In genomic region chr1:150748859-150749719, GRCh38 we compare ENCODE assay signal across 30 cellular contexts. TPM values are rescaled to one million over a fixed set of nuclear protein-coding genes. Genes with fewer than 3 reads are reported as not detected.
DNase-seq lines count a peak whose midpoint lies in the region; ATAC-seq and TF ChIP-seq lines count a peak whose summit lies in the region.
"Had no signal": no experiment of that assay in that cellular context is flagged by ENCODE, and none has a peak within 500 bp of the region (broad histone marks: within the 10 kb centered on the region; RNA-seq: fewer than 3 reads in every experiment).

No MANE protein-coding gene starts in this region.

- TF ChIP-seq POLR2A in erythroblast (IDR thresholded peaks at IDR 0.05; ENCODE audit: low read length), result no peak

- peaks cover 5% of the 10 kb centered on the region; the same call in 1 of the 2 replicates for H3K4me1 ChIP-seq in HEK293 (ENCODE audit: control insufficient read depth, insufficient read depth, low read length)
- H3K4me1 ChIP-seq in naive thymus-derived CD4-positive, alpha-beta T cell (ENCODE audit: control insufficient read depth in 2 of 2, insufficient read depth in 2 of 2, low read length in 2 of 2), result no peaks in the 10 kb centered on the region
- H3K4me1 ChIP-seq: suprapubic skin, upper lobe of right lung had no signal

- no peak for TF ChIP-seq CTCF in activated CD8-positive, alpha-beta T cell treated with anti-CD3 and anti-CD28 coated beads for 36 hours (IDR thresholded peaks at IDR 0.05)
- TF ChIP-seq CTCF in HEK293 (tag by site-specific recombination; IDR thresholded peaks at IDR 0.05), result no peak
- TF ChIP-seq CTCF in WERI-Rb-1 (IDR thresholded peaks at IDR 0.05; ENCODE audit: low read depth, low read length), result no peak

- H3K36me3 ChIP-seq in HEK293 (ENCODE audit: control insufficient read depth in 2 of 2, insufficient read depth in 1 of 2, low read length in 2 of 2), result no peaks in the 10 kb centered on the region
- H3K36me3 ChIP-seq in WERI-Rb-1, result no peaks in the 10 kb centered on the region
- H3K36me3 ChIP-seq in naive thymus-derived CD4-positive, alpha-beta T cell (ENCODE audit: control insufficient read depth in 2 of 3, insufficient read depth in 3 of 3, low read length in 3 of 3), result peaks cover 0 to 87% (median 33%) of the 10 kb centered on the region in 3 experiments
- H3K36me3 ChIP-seq: ovary had no signal

- no peak overlapping the region for H3K4me3 Mint-ChIP-seq in activated CD8-positive, alpha-beta T cell treated with anti-CD3 and anti-CD28 coated beads, Interleukin-2, amount 10 ng/mL, durations not matched to agents 7 days and 5 days
- no peak overlapping the region for H3K4me3 Mint-ChIP-seq in activated CD8-positive, alpha-beta T cell treated with anti-CD3 and anti-CD28 coated beads for 36 hours
- no peak overlapping the region for H3K4me3 Mint-ChIP-seq in stimulated activated naive B cell treated with anti-CD40 and anti-IgM and Interleukin-4, amounts not matched to agents 10 μg/mL and 1 μg/mL and 100 μg/mL, for 72 hours
- H3K4me3 Mint-ChIP-seq in naive thymus-derived CD4-positive, alpha-beta T cell, result peak overlapping the region in 1 of 10 donors; percentile 27
- H3K4me3 Mint-ChIP-seq: activated T-cell treated with anti-CD3 and anti-CD28 coated beads, Interleukin-2, amount 50 U/mL, for 24 hours; CD8-positive, alpha-beta T cell had no signal

- peaks cover 3% of the 10 kb centered on the region for H3K4me1 Mint-ChIP-seq in activated CD8-positive, alpha-beta T cell treated with anti-CD3 and anti-CD28 coated beads, Interleukin-2, amount 10 ng/mL, durations not matched to agents 7 days and 5 days (ENCODE audit: low read depth)
- no peaks in the 10 kb centered on the region for H3K4me1 Mint-ChIP-seq in activated CD8-positive, alpha-beta T cell treated with anti-CD3 and anti-CD28 coated beads for 36 hours (ENCODE audit: low read depth)
- peaks cover 4 to 11% of the 10 kb centered on the region in 2 donors for H3K4me1 Mint-ChIP-seq in stimulated activated naive B cell treated with anti-CD40 and anti-IgM and Interleukin-4, amounts not matched to agents 10 μg/mL and 1 μg/mL and 100 μg/mL, for 72 hours
- peaks cover 0 to 11% (median 0%) of the 10 kb centered on the region in 7 donors for H3K4me1 Mint-ChIP-seq in naive thymus-derived CD4-positive, alpha-beta T cell

- H3K4me3 ChIP-seq in HEK293 (ENCODE audit: low read depth, low read length) (no peak overlapping the region), WERI-Rb-1 (ENCODE audit: low read depth, low read length) (no peak overlapping the region)
- H3K4me3 ChIP-seq in naive thymus-derived CD4-positive, alpha-beta T cell (ENCODE audit: low read length), result no peak overlapping the region
- H3K4me3 ChIP-seq: lung, ovary, SK-N-MC, suprapubic skin, upper lobe of right lung had no signal

- DNase-seq in activated CD8-positive, alpha-beta T cell treated with anti-CD3 and anti-CD28 coated beads, Interleukin-2, amount 10 ng/mL, durations not matched to agents 7 days and 5 days, result no peak
- DNase-seq in activated CD8-positive, alpha-beta T cell treated with anti-CD3 and anti-CD28 coated beads for 36 hours, result no peak
- DNase-seq in erythroblast (lab: John Stamatoyannopoulos, UW), result peak; percentile 30 to 74
- DNase-seq in stimulated activated naive B cell treated with anti-CD40 and anti-IgM and Interleukin-4, amounts not matched to agents 10 μg/mL and 1 μg/mL and 100 μg/mL, for 72 hours, result no peak
- no peak for DNase-seq in WERI-Rb-1
- DNase-seq in naive thymus-derived CD4-positive, alpha-beta T cell, result no peak
- DNase-seq: activated CD4-positive, CD25-positive, alpha-beta regulatory T cell treated with anti-CD3 and anti-CD28 coated beads, Interleukin-2, amount 50 U/mL, for 72 hours; activated naive CD4-positive, alpha-beta T cell treated with Interleukin-2 at 50 U/mL for 16 hours; activated T-cell treated with anti-CD3 and anti-CD28 coated beads, Interleukin-2, amount 50 U/mL, for 24 hours; AML-193; CD8-positive, alpha-beta T cell; H7; hippocampal formation; NCI-H1417 treated with DMSO at 0.1 percent for 48 hours; NCI-H2029 treated with DMSO at 0.1 percent for 48 hours; NCI-H524 treated with DMSO at 0.1 percent for 48 hours; ovary; stimulated activated naive CD4-positive, alpha-beta T cell treated with Interleukin-2 at 50 U/mL for 16 hours; upper lobe of right lung had no signal

- no peak for ATAC-seq in activated CD8-positive, alpha-beta T cell treated with anti-CD3 and anti-CD28 coated beads, Interleukin-2, amount 10 ng/mL, durations not matched to agents 7 days and 5 days
- no peak for ATAC-seq in activated CD8-positive, alpha-beta T cell treated with anti-CD3 and anti-CD28 coated beads for 36 hours
- ATAC-seq in stimulated activated naive B cell treated with anti-CD40 and anti-IgM and Interleukin-4, amounts not matched to agents 10 μg/mL and 1 μg/mL and 100 μg/mL, for 72 hours (replicated peaks), result no peak
- no peak for ATAC-seq in GM19397 (IDR thresholded peaks at IDR 0.05; ENCODE audit: unreplicated experiment)
- no peak for ATAC-seq in naive thymus-derived CD4-positive, alpha-beta T cell
- ATAC-seq: CD8-positive, alpha-beta T cell; upper lobe of right lung had no signal

- H3K27ac Mint-ChIP-seq in activated CD8-positive, alpha-beta T cell treated with anti-CD3 and anti-CD28 coated beads, Interleukin-2, amount 10 ng/mL, durations not matched to agents 7 days and 5 days, result peak overlapping the region; percentile 47
- no peak overlapping the region for H3K27ac Mint-ChIP-seq in activated CD8-positive, alpha-beta T cell treated with anti-CD3 and anti-CD28 coated beads for 36 hours
- H3K27ac Mint-ChIP-seq in stimulated activated naive B cell treated with anti-CD40 and anti-IgM and Interleukin-4, amounts not matched to agents 10 μg/mL and 1 μg/mL and 100 μg/mL, for 72 hours, result peak overlapping the region; percentile 82
- H3K27ac Mint-ChIP-seq in naive thymus-derived CD4-positive, alpha-beta T cell, result peak overlapping the region in 4 of 9 donors; percentile 6 to 67 (median 8)
- H3K27ac Mint-ChIP-seq: activated T-cell treated with anti-CD3 and anti-CD28 coated beads, Interleukin-2, amount 50 U/mL, for 24 hours; CD8-positive, alpha-beta T cell had no signal

- POLR2A ChIA-PET in activated CD8-positive, alpha-beta T cell treated with anti-CD3 and anti-CD28 coated beads, Interleukin-2, amount 10 ng/mL, durations not matched to agents 7 days and 5 days (lab: Charles Lee), result interaction anchor here (0.6 to 0.8 kb wide), 2 partner anchors 16 to 179 kb away, joined by 3 read pairs; no protein-coding TSS in a partner anchor
- POLR2A ChIA-PET in activated CD8-positive, alpha-beta T cell treated with anti-CD3 and anti-CD28 coated beads for 36 hours (lab: Charles Lee), result interaction anchor here (0.6 kb wide), 1 partner anchor 195 kb away, joined by 5 read pairs; no protein-coding TSS in a partner anchor
- POLR2A ChIA-PET in HEK293 (lab: Yijun Ruan, JAX), result no interaction called here
- POLR2A ChIA-PET in naive thymus-derived CD4-positive, alpha-beta T cell (lab: Charles Lee), result interaction anchor here (0.6 kb wide), 1 partner anchor 52 kb away, joined by 4 read pairs; no protein-coding TSS in a partner anchor

- intact Hi-C loops in activated CD8-positive, alpha-beta T cell treated with anti-CD3 and anti-CD28 coated beads for 36 hours (cut with micrococcal nuclease), result no loop called here
- intact Hi-C loops in naive thymus-derived CD4-positive, alpha-beta T cell (cut with micrococcal nuclease), result no loop called here

- no peaks in the 10 kb centered on the region for H3K27me3 ChIP-seq in WERI-Rb-1 (ENCODE audit: insufficient read depth, low read depth, severe bottlenecking)
- H3K27me3 ChIP-seq in naive thymus-derived CD4-positive, alpha-beta T cell (ENCODE audit: control insufficient read depth in 2 of 2, insufficient read depth in 2 of 2, low read length in 2 of 2), result no peaks in the 10 kb centered on the region
- H3K27me3 ChIP-seq: ovary, suprapubic skin, upper lobe of right lung had no signal

- no peaks in the 10 kb centered on the region for H3K27me3 Mint-ChIP-seq in activated CD8-positive, alpha-beta T cell treated with anti-CD3 and anti-CD28 coated beads, Interleukin-2, amount 10 ng/mL, durations not matched to agents 7 days and 5 days (ENCODE audit: low read depth)
- H3K27me3 Mint-ChIP-seq in activated CD8-positive, alpha-beta T cell treated with anti-CD3 and anti-CD28 coated beads for 36 hours, result no peaks in the 10 kb centered on the region
- H3K27me3 Mint-ChIP-seq in stimulated activated naive B cell treated with anti-CD40 and anti-IgM and Interleukin-4, amounts not matched to agents 10 μg/mL and 1 μg/mL and 100 μg/mL, for 72 hours, result no peaks in the 10 kb centered on the region
- H3K27me3 Mint-ChIP-seq in naive thymus-derived CD4-positive, alpha-beta T cell, result no peaks in the 10 kb centered on the region
- H3K27me3 Mint-ChIP-seq: activated T-cell treated with anti-CD3 and anti-CD28 coated beads, Interleukin-2, amount 50 U/mL, for 24 hours had no signal

- no peaks in the 10 kb centered on the region for H3K9me3 Mint-ChIP-seq in activated CD8-positive, alpha-beta T cell treated with anti-CD3 and anti-CD28 coated beads, Interleukin-2, amount 10 ng/mL, durations not matched to agents 7 days and 5 days (ENCODE audit: insufficient read depth)
- no peaks in the 10 kb centered on the region for H3K9me3 Mint-ChIP-seq in activated CD8-positive, alpha-beta T cell treated with anti-CD3 and anti-CD28 coated beads for 36 hours
- H3K9me3 Mint-ChIP-seq in stimulated activated naive B cell treated with anti-CD40 and anti-IgM and Interleukin-4, amounts not matched to agents 10 μg/mL and 1 μg/mL and 100 μg/mL, for 72 hours, result no peaks in the 10 kb centered on the region
- no peaks in the 10 kb centered on the region for H3K9me3 Mint-ChIP-seq in naive thymus-derived CD4-positive, alpha-beta T cell
- H3K9me3 Mint-ChIP-seq: activated T-cell treated with anti-CD3 and anti-CD28 coated beads, Interleukin-2, amount 50 U/mL, for 24 hours; CD8-positive, alpha-beta T cell had no signal

- H3K27ac ChIP-seq in HEK293 (ENCODE audit: extremely low read depth, low read depth, low read length), result no peak overlapping the region
- no peak overlapping the region for H3K27ac ChIP-seq in WERI-Rb-1
- no peak overlapping the region for H3K27ac ChIP-seq in naive thymus-derived CD4-positive, alpha-beta T cell (ENCODE audit: low read depth, low read length)
- H3K27ac ChIP-seq: ovary, SK-N-MC, suprapubic skin, upper lobe of right lung had no signal

- H3K9me3 ChIP-seq in HEK293 (ENCODE audit: control insufficient read depth, insufficient read depth, low read depth, low read length) (no peaks in the 10 kb centered on the region), WERI-Rb-1 (ENCODE audit: severe bottlenecking) (no peaks in the 10 kb centered on the region)
- H3K9me3 ChIP-seq in naive thymus-derived CD4-positive, alpha-beta T cell (ENCODE audit: control insufficient read depth in 2 of 3, low read length in 3 of 3), result no peaks in the 10 kb centered on the region
- H3K9me3 ChIP-seq: ovary, suprapubic skin, upper lobe of right lung had no signal

- CTCF ChIA-PET in activated CD8-positive, alpha-beta T cell treated with anti-CD3 and anti-CD28 coated beads, Interleukin-2, amount 10 ng/mL, durations not matched to agents 7 days and 5 days (lab: Charles Lee), result interaction anchor here (0.9 to 1.2 kb wide), 3 partner anchors 15 to 188 kb away, joined by 3 read pairs; no protein-coding TSS in a partner anchor
- CTCF ChIA-PET in activated CD8-positive, alpha-beta T cell treated with anti-CD3 and anti-CD28 coated beads for 36 hours (lab: Charles Lee), result interaction anchor here (0.9 to 1.4 kb wide), 2 partner anchors 10 to 40 kb away, joined by 3 to 5 read pairs; no protein-coding TSS in a partner anchor
- CTCF ChIA-PET in HEK293 (lab: Yijun Ruan, JAX), result interaction anchor here (0.7 to 0.8 kb wide), 2 partner anchors 29 to 71 kb away, joined by 3 read pairs; no protein-coding TSS in a partner anchor
- CTCF ChIA-PET in naive thymus-derived CD4-positive, alpha-beta T cell (lab: Charles Lee), result interaction anchor here (0.6 to 0.7 kb wide), 2 partner anchors 15 to 185 kb away, joined by 3 read pairs; no protein-coding TSS in a partner anchor

- peaks cover 32% of the 10 kb centered on the region for H3K36me3 Mint-ChIP-seq in activated CD8-positive, alpha-beta T cell treated with anti-CD3 and anti-CD28 coated beads, Interleukin-2, amount 10 ng/mL, durations not matched to agents 7 days and 5 days (ENCODE audit: low read depth)
- H3K36me3 Mint-ChIP-seq in activated CD8-positive, alpha-beta T cell treated with anti-CD3 and anti-CD28 coated beads for 36 hours (ENCODE audit: low read depth), result peaks cover 9% of the 10 kb centered on the region
- H3K36me3 Mint-ChIP-seq in stimulated activated naive B cell treated with anti-CD40 and anti-IgM and Interleukin-4, amounts not matched to agents 10 μg/mL and 1 μg/mL and 100 μg/mL, for 72 hours, result peaks cover 25 to 42% of the 10 kb centered on the region in 2 donors
- peaks cover 12 to 45% (median 30%) of the 10 kb centered on the region in 5 donors for H3K36me3 Mint-ChIP-seq in naive thymus-derived CD4-positive, alpha-beta T cell

RNA-seq across cellular contexts. Expression of gene CTSS, which starts 16.5 kb away (rescaled TPM):
- total RNA-seq in activated CD8-positive, alpha-beta T cell treated with anti-CD3 and anti-CD28 coated beads, Interleukin-2, amount 10 ng/mL, durations not matched to agents 7 days and 5 days, result 10 to 100 TPM; 65.8 to 73.2 TPM
- total RNA-seq in activated CD8-positive, alpha-beta T cell treated with anti-CD3 and anti-CD28 coated beads for 36 hours, result 10 to 100 TPM; 36.7 to 38.4 TPM
- total RNA-seq in naive thymus-derived CD4-positive, alpha-beta T cell, result 1,000 to 10,000 TPM in 1 of 5 experiments, 100 to 1,000 TPM in 3, 10 to 100 TPM in 1; 91.1 to 1,020 (median 106) TPM
- 100 to 1,000 TPM; 102 to 131 TPM for polyA plus RNA-seq in naive thymus-derived CD4-positive, alpha-beta T cell
- total RNA-seq: H7 had no signal

RNA-seq across cellular contexts. Expression of gene HORMAD1, which starts 28.4 kb away (rescaled TPM):
- under 1 TPM in 1 of 2 experiments, not detected in 1; 0.40 TPM for total RNA-seq in activated CD8-positive, alpha-beta T cell treated with anti-CD3 and anti-CD28 coated beads, Interleukin-2, amount 10 ng/mL, durations not matched to agents 7 days and 5 days
- not detected for total RNA-seq in activated CD8-positive, alpha-beta T cell treated with anti-CD3 and anti-CD28 coated beads for 36 hours
- 1 to 10 TPM in 1 of 5 experiments, under 1 TPM in 4; 0.35 to 1.4 (median 0.45) TPM for total RNA-seq in naive thymus-derived CD4-positive, alpha-beta T cell
- polyA plus RNA-seq in naive thymus-derived CD4-positive, alpha-beta T cell, result not detected
- total RNA-seq: A673; CD8-positive, alpha-beta T cell; chondrocyte; Daoy; H7; ovary; skeletal muscle tissue; T-helper 1 cell treated with Interleukin-12 subunit alpha and Interleukin-12 subunit beta and Interleukin-4 antibody, amounts not matched to agents 30 ng/mL and 1 ng/mL, for 36 hours had no signal
- polyA plus RNA-seq: neural cell had no signal

RNA-seq across cellular contexts. Expression of gene GOLPH3L, which starts 52.1 kb away (rescaled TPM):
- 10 to 100 TPM; 19.4 to 21.2 TPM for total RNA-seq in activated CD8-positive, alpha-beta T cell treated with anti-CD3 and anti-CD28 coated beads, Interleukin-2, amount 10 ng/mL, durations not matched to agents 7 days and 5 days
- total RNA-seq in activated CD8-positive, alpha-beta T cell treated with anti-CD3 and anti-CD28 coated beads for 36 hours, result 10 to 100 TPM; 15.8 to 16.9 TPM
- 10 to 100 TPM in 4 of 5 experiments, 1 to 10 TPM in 1; 8.7 to 32.1 (median 23.6) TPM for total RNA-seq in naive thymus-derived CD4-positive, alpha-beta T cell
- 10 to 100 TPM; 18.3 to 29.2 TPM for polyA plus RNA-seq in naive thymus-derived CD4-positive, alpha-beta T cell

RNA-seq across cellular contexts. Expression of gene CTSK, which starts 59.0 kb away (rescaled TPM):
- 1 to 10 TPM; 5.9 to 6.4 TPM for total RNA-seq in activated CD8-positive, alpha-beta T cell treated with anti-CD3 and anti-CD28 coated beads, Interleukin-2, amount 10 ng/mL, durations not matched to agents 7 days and 5 days
- 1 to 10 TPM; 2.9 to 3.6 TPM for total RNA-seq in activated CD8-positive, alpha-beta T cell treated with anti-CD3 and anti-CD28 coated beads for 36 hours
- 10 to 100 TPM in 2 of 5 experiments, 1 to 10 TPM in 3; 3.7 to 13.7 (median 6.9) TPM for total RNA-seq in naive thymus-derived CD4-positive, alpha-beta T cell
- polyA plus RNA-seq in naive thymus-derived CD4-positive, alpha-beta T cell, result under 1 TPM; 0.31 TPM

Comparison
In these comparisons a context has a peak if more than half of its experiments do, and no peak if none do; other contexts are left out.
1. DNase-seq: peak in erythroblast (2 of 2); none in activated CD8-positive, alpha-beta T cell treated with anti-CD3 and anti-CD28 coated beads, Interleukin-2, amount 10 ng/mL, durations not matched to agents 7 days and 5 days (single experiment), activated CD8-positive, alpha-beta T cell treated with anti-CD3 and anti-CD28 coated beads for 36 hours (single experiment), stimulated activated naive B cell treated with anti-CD40 and anti-IgM and Interleukin-4, amounts not matched to agents 10 μg/mL and 1 μg/mL and 100 μg/mL, for 72 hours (single experiment), WERI-Rb-1 (single experiment) and naive thymus-derived CD4-positive, alpha-beta T cell (0 of 9).